ENCODE assay signal across 8 cellular contexts in the genomic region with DNA sequence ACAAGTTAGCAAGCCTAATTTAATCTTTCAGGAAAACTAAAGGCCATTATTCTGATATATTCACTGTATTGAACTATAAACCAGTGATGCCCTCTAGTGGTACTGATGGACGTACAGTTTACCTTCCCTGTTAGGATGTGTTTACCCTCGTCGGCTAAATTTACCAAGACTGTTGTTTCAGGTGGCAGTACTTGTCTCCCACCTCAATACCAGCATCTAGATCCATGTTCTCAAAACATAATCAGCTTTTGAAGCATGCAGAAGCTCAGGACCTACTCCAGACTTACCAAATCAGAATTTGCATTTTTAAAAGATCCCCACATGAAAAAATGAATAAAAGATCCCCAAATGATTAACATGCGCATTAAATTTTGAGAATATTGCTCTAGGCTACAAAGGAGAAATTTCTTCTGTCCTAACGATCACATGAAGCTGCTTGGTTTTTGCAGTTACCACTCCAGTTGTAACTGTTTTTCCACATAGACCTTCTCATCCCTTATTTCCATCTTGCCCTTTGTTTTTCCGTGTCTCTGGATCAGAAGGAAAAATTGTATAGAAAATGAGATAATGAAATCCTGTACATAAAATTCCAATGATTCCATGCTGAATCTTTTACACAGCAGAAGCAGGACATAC. TPM values are rescaled to one million over a fixed set of nuclear protein-coding genes. Genes with fewer than 3 reads are reported as not detected.
A peak's percentile ranks its signal among the peaks of the same experiment; 100 is the strongest.
DNase-seq lines count a peak whose midpoint lies in the region; ATAC-seq, FAIRE-seq and TF ChIP-seq lines count a peak whose summit lies in the region.

No MANE protein-coding gene starts in this region.

- H3K27me3 ChIP-seq in brain microvascular endothelial cell (replicated peaks), result no peaks in the 10 kb centered on the region

- DNase-seq in GM12865 (ENCODE audit: low read depth), result peak; percentile 28
- DNase-seq in NCI-H524 (lab: John Stamatoyannopoulos, UW), result peak; percentile 42 to 59
- peak; percentile 49 for DNase-seq in brain microvascular endothelial cell
- DNase-seq in left lobe of liver (ENCODE audit: low spot score), result no peak
- DNase-seq in GM19238 (ENCODE audit: insufficient read length, low spot score), result no peak

- peaks cover 10% of the 10 kb centered on the region for H3K36me3 ChIP-seq in brain microvascular endothelial cell (replicated peaks)

- ATAC-seq in HG03175 (IDR thresholded peaks at IDR 0.05; ENCODE audit: unreplicated experiment) (peak; percentile 69), left lobe of liver (peak; percentile 86), HG03095 (IDR thresholded peaks at IDR 0.05; ENCODE audit: unreplicated experiment) (no peak)

- TF ChIP-seq CTCF in GM12865 (IDR thresholded peaks at IDR 0.05; ENCODE audit: insufficient read depth, low read depth, low read length, missing control alignments), result peak; percentile 48
- peak; percentile 69 for TF ChIP-seq CTCF in brain microvascular endothelial cell (IDR thresholded peaks at IDR 0.05; ENCODE audit: low read depth, low read length, missing control alignments)

- no peak overlapping the region for H3K27ac ChIP-seq in brain microvascular endothelial cell

- in situ Hi-C loops in brain microvascular endothelial cell (cut with HindIII; ENCODE audit: low pct_ligation_motif_present, low sequenced_read_pairs), result no loop called here

- peak; percentile 83 for FAIRE-seq in A204.1 (lab: Jason Lieb, UNC)

- H3K4me3 ChIP-seq in GM12865 (ENCODE audit: low read depth, low read length) (no peak overlapping the region), brain microvascular endothelial cell (ENCODE audit: low read depth, low read length) (no peak overlapping the region)

RNA-seq across cellular contexts. Expression of a gene that starts 3.2 kb away (rescaled TPM):
- total RNA-seq in left lobe of liver, result 459 TPM

RNA-seq across cellular contexts. Expression of a gene that starts 10.4 kb away (rescaled TPM):
- total RNA-seq in left lobe of liver, result 5.1 TPM

RNA-seq across cellular contexts. Expression of a gene that starts 10.7 kb away (rescaled TPM):
- total RNA-seq in left lobe of liver, result 8.3 TPM

RNA-seq across cellular contexts. Expression of a gene that starts 47.6 kb away (rescaled TPM):
- total RNA-seq in left lobe of liver, result 4,002 TPM

Comparison
In these comparisons a context has a peak if more than half of its experiments do, and no peak if none do; other contexts are left out.
1. DNase-seq: peak in GM12865 (single experiment), NCI-H524 (2 of 2) and brain microvascular endothelial cell (single experiment); none in left lobe of liver (single experiment) and GM19238 (single experiment).